Comparison of ENCODE assay signal across 1 cellular context in the genomic region with DNA sequence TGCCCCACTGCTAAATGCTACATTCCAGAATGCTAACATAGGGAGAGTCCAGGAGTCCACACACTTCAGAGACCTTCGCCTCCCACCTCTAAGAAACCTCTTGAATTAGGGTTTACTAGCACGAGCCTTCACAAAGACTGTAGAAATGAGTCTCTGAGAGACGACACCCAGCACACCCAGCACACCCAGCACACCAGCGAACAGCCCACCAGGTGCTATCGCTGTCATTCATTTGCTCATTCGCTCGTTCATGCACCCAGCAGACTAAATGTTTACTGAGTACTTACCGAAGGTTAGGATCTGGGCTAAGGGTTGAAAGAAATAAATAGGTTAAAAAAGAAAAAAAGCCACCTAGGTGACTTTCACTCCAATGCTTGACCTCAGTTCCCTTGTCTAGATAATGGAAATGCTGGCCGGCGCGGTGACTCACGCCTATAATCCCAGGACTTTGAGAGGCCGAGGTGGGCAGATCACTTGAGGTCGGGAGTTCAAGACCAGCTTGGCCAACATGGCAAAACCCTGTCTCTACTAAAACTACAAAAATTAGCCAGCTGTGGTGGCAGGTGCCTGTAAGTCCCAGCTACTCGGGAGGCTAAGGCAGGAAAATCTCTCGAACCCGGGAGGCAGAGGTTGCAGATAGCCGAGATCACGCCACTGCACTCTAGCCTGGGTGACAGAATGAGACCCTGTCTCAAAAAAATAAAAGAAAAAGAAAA.
TF ChIP-seq lines count a peak whose summit lies in the region.

No MANE protein-coding gene starts in this region.

TF ChIP-seq in HepG2, 621 proteins besides CTCF, POLR2A, EP300 and RAD21 (continued from another document and continues in another):
- no peak for TF ChIP-seq SIN3A (IDR thresholded peaks at IDR 0.05; ENCODE audit: borderline replicate concordance, low read depth, low read length)
- TF ChIP-seq, protein P1, sequence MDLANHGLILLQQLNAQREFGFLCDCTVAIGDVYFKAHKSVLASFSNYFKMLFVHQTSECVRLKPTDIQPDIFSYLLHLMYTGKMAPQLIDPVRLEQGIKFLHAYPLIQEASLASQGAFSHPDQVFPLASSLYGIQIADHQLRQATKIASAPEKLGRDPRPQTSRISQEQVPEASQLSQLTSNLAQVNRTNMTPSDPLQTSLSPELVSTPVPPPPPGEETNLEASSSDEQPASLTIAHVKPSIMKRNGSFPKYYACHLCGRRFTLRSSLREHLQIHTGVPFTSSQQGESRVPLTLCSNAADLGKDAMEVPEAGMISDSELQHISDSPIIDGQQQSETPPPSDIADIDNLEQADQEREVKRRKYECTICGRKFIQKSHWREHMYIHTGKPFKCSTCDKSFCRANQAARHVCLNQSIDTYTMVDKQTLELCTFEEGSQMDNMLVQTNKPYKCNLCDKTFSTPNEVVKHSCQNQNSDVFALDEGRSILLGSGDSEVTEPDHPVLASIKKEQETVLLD (CRISPR knock-in tag; IDR thresholded peaks at IDR 0.05; ENCODE audit: low read depth), result no peak
- no peak for TF ChIP-seq IRF2 (CRISPR knock-in tag; IDR thresholded peaks at IDR 0.05)
- no peak for TF ChIP-seq CENPT (CRISPR knock-in tag; IDR thresholded peaks at IDR 0.05; ENCODE audit: low read depth)
- TF ChIP-seq GABPA (IDR thresholded peaks at IDR 0.05; ENCODE audit: low read depth, low read length), result no peak
- peak; percentile 49; the same call in 1 of the 2 replicates for TF ChIP-seq GABPA (CRISPR knock-in tag; IDR thresholded peaks at IDR 0.05; ENCODE audit: low read depth)
- TF ChIP-seq ZNF17 (CRISPR knock-in tag; IDR thresholded peaks at IDR 0.05), result no peak
- TF ChIP-seq CBX5 (CRISPR knock-in tag; IDR thresholded peaks at IDR 0.05; ENCODE audit: borderline replicate concordance), result no peak
- TF ChIP-seq SP2 (CRISPR knock-in tag; IDR thresholded peaks at IDR 0.05), result no peak
- no peak for TF ChIP-seq ZNF572 (CRISPR knock-in tag; IDR thresholded peaks at IDR 0.05)
- TF ChIP-seq ZNF614 (CRISPR knock-in tag; IDR thresholded peaks at IDR 0.05; ENCODE audit: borderline replicate concordance), result 0 out of 2 replicates have a peak, but pooled peaks have one; percentile 25
- TF ChIP-seq ZNF772 (CRISPR knock-in tag; IDR thresholded peaks at IDR 0.05), result peak; percentile 56; the same call in 1 of the 2 replicates
- no peak for TF ChIP-seq JARID2 (CRISPR knock-in tag; IDR thresholded peaks at IDR 0.05; ENCODE audit: insufficient replicate concordance)
- TF ChIP-seq, protein P2, sequence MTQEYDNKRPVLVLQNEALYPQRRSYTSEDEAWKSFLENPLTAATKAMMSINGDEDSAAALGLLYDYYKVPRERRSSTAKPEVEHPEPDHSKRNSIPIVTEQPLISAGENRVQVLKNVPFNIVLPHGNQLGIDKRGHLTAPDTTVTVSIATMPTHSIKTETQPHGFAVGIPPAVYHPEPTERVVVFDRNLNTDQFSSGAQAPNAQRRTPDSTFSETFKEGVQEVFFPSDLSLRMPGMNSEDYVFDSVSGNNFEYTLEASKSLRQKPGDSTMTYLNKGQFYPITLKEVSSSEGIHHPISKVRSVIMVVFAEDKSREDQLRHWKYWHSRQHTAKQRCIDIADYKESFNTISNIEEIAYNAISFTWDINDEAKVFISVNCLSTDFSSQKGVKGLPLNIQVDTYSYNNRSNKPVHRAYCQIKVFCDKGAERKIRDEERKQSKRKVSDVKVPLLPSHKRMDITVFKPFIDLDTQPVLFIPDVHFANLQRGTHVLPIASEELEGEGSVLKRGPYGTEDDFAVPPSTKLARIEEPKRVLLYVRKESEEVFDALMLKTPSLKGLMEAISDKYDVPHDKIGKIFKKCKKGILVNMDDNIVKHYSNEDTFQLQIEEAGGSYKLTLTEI (CRISPR knock-in tag; conservative IDR thresholded peaks at IDR 0.05), result no peak
- TF ChIP-seq, protein P3, sequence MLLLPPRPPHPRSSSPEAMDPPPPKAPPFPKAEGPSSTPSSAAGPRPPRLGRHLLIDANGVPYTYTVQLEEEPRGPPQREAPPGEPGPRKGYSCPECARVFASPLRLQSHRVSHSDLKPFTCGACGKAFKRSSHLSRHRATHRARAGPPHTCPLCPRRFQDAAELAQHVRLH (CRISPR knock-in tag; IDR thresholded peaks at IDR 0.05; ENCODE audit: borderline replicate concordance, low read depth), result no peak
- peak; percentile 38; the same call in 1 of the 2 replicates for TF ChIP-seq ZNF788 (CRISPR knock-in tag; IDR thresholded peaks at IDR 0.05; ENCODE audit: borderline replicate concordance)
- no peak for TF ChIP-seq HES4 (CRISPR knock-in tag; IDR thresholded peaks at IDR 0.05; ENCODE audit: borderline replicate concordance)
- TF ChIP-seq ZNF264 (CRISPR knock-in tag; IDR thresholded peaks at IDR 0.05), result no peak
- TF ChIP-seq, protein P4, sequence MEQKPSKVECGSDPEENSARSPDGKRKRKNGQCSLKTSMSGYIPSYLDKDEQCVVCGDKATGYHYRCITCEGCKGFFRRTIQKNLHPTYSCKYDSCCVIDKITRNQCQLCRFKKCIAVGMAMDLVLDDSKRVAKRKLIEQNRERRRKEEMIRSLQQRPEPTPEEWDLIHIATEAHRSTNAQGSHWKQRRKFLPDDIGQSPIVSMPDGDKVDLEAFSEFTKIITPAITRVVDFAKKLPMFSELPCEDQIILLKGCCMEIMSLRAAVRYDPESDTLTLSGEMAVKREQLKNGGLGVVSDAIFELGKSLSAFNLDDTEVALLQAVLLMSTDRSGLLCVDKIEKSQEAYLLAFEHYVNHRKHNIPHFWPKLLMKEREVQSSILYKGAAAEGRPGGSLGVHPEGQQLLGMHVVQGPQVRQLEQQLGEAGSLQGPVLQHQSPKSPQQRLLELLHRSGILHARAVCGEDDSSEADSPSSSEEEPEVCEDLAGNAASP (CRISPR knock-in tag; IDR thresholded peaks at IDR 0.05; ENCODE audit: borderline replicate concordance), result peak; percentile 53; the same call in 1 of the 2 replicates
- TF ChIP-seq, protein P5, sequence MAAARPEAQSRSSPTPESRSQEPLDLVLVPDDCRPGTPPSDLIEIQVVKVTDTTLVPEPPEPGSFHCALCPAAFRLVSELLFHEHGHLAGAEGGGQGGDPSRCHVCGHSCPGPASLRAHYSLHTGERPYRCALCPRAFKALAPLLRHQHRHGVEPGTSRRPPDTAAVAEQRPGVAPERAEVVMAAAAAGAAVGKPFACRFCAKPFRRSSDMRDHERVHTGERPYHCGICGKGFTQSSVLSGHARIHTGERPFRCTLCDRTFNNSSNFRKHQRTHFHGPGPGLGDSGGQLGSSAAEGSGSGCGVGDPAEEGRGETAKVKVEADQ (CRISPR knock-in tag; IDR thresholded peaks at IDR 0.05; ENCODE audit: borderline replicate concordance), result peak; percentile 93
- TF ChIP-seq, protein P6, sequence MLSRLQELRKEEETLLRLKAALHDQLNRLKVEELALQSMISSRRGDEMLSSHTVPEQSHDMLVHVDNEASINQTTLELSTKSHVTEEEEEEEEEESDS (CRISPR knock-in tag; IDR thresholded peaks at IDR 0.05; ENCODE audit: borderline replicate concordance), result no peak
- TF ChIP-seq, protein P7, sequence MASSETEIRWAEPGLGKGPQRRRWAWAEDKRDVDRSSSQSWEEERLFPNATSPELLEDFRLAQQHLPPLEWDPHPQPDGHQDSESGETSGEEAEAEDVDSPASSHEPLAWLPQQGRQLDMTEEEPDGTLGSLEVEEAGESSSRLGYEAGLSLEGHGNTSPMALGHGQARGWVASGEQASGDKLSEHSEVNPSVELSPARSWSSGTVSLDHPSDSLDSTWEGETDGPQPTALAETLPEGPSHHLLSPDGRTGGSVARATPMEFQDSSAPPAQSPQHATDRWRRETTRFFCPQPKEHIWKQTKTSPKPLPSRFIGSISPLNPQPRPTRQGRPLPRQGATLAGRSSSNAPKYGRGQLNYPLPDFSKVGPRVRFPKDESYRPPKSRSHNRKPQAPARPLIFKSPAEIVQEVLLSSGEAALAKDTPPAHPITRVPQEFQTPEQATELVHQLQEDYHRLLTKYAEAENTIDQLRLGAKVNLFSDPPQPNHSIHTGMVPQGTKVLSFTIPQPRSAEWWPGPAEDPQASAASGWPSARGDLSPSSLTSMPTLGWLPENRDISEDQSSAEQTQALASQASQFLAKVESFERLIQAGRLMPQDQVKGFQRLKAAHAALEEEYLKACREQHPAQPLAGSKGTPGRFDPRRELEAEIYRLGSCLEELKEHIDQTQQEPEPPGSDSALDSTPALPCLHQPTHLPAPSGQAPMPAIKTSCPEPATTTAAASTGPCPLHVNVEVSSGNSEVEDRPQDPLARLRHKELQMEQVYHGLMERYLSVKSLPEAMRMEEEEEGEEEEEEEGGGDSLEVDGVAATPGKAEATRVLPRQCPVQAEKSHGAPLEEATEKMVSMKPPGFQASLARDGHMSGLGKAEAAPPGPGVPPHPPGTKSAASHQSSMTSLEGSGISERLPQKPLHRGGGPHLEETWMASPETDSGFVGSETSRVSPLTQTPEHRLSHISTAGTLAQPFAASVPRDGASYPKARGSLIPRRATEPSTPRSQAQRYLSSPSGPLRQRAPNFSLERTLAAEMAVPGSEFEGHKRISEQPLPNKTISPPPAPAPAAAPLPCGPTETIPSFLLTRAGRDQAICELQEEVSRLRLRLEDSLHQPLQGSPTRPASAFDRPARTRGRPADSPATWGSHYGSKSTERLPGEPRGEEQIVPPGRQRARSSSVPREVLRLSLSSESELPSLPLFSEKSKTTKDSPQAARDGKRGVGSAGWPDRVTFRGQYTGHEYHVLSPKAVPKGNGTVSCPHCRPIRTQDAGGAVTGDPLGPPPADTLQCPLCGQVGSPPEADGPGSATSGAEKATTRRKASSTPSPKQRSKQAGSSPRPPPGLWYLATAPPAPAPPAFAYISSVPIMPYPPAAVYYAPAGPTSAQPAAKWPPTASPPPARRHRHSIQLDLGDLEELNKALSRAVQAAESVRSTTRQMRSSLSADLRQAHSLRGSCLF (CRISPR knock-in tag; IDR thresholded peaks at IDR 0.05; ENCODE audit: borderline replicate concordance), result no peak
- TF ChIP-seq ZNF569 (CRISPR knock-in tag; IDR thresholded peaks at IDR 0.05; ENCODE audit: borderline replicate concordance), result no peak
- no peak for TF ChIP-seq TCF7L2 (IDR thresholded peaks at IDR 0.05; ENCODE audit: low read depth, low read length)
- no peak for TF ChIP-seq SMC3 (IDR thresholded peaks at IDR 0.05; ENCODE audit: low read length)
- TF ChIP-seq FOXA3 (CRISPR knock-in tag; IDR thresholded peaks at IDR 0.05), result 0 out of 2 replicates have a peak, but pooled peaks have one; percentile 14
- TF ChIP-seq, protein P8, sequence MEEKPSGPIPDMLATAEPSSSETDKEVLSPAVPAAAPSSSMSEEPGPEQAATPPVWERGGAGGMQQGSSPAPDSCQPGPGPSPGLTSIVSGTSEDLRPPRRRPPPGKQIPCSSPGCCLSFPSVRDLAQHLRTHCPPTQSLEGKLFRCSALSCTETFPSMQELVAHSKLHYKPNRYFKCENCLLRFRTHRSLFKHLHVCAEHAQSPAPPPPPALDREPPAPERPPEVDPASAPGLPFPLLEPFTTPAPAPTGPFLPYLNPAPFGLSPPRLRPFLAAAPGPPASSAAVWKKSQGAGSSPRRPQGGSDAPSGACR (CRISPR knock-in tag; IDR thresholded peaks at IDR 0.05), result 0 out of 2 replicates have a peak, but pooled peaks have one; percentile 19
- no peak for TF ChIP-seq FOXK1 (CRISPR knock-in tag; IDR thresholded peaks at IDR 0.05; ENCODE audit: borderline replicate concordance, low read depth)
- no peak for TF ChIP-seq NCOA1 (CRISPR knock-in tag; IDR thresholded peaks at IDR 0.05)
- no peak for TF ChIP-seq SOX13 (IDR thresholded peaks at IDR 0.05)
- no peak; a peak in 1 of 4 replicates for TF ChIP-seq SOX13 (CRISPR knock-in tag; conservative IDR thresholded peaks at IDR 0.05 in 1 of 2, IDR thresholded peaks at IDR 0.05 in 1 of 2)
- no peak for TF ChIP-seq NFE2L1 (CRISPR knock-in tag; IDR thresholded peaks at IDR 0.05; ENCODE audit: borderline replicate concordance)
- no peak for TF ChIP-seq ZNF792 (CRISPR knock-in tag; IDR thresholded peaks at IDR 0.05)
- TF ChIP-seq CC2D1A (CRISPR knock-in tag; IDR thresholded peaks at IDR 0.05), result no peak
- no peak for TF ChIP-seq ZNF446 (CRISPR knock-in tag; IDR thresholded peaks at IDR 0.05)
- TF ChIP-seq, protein P9, sequence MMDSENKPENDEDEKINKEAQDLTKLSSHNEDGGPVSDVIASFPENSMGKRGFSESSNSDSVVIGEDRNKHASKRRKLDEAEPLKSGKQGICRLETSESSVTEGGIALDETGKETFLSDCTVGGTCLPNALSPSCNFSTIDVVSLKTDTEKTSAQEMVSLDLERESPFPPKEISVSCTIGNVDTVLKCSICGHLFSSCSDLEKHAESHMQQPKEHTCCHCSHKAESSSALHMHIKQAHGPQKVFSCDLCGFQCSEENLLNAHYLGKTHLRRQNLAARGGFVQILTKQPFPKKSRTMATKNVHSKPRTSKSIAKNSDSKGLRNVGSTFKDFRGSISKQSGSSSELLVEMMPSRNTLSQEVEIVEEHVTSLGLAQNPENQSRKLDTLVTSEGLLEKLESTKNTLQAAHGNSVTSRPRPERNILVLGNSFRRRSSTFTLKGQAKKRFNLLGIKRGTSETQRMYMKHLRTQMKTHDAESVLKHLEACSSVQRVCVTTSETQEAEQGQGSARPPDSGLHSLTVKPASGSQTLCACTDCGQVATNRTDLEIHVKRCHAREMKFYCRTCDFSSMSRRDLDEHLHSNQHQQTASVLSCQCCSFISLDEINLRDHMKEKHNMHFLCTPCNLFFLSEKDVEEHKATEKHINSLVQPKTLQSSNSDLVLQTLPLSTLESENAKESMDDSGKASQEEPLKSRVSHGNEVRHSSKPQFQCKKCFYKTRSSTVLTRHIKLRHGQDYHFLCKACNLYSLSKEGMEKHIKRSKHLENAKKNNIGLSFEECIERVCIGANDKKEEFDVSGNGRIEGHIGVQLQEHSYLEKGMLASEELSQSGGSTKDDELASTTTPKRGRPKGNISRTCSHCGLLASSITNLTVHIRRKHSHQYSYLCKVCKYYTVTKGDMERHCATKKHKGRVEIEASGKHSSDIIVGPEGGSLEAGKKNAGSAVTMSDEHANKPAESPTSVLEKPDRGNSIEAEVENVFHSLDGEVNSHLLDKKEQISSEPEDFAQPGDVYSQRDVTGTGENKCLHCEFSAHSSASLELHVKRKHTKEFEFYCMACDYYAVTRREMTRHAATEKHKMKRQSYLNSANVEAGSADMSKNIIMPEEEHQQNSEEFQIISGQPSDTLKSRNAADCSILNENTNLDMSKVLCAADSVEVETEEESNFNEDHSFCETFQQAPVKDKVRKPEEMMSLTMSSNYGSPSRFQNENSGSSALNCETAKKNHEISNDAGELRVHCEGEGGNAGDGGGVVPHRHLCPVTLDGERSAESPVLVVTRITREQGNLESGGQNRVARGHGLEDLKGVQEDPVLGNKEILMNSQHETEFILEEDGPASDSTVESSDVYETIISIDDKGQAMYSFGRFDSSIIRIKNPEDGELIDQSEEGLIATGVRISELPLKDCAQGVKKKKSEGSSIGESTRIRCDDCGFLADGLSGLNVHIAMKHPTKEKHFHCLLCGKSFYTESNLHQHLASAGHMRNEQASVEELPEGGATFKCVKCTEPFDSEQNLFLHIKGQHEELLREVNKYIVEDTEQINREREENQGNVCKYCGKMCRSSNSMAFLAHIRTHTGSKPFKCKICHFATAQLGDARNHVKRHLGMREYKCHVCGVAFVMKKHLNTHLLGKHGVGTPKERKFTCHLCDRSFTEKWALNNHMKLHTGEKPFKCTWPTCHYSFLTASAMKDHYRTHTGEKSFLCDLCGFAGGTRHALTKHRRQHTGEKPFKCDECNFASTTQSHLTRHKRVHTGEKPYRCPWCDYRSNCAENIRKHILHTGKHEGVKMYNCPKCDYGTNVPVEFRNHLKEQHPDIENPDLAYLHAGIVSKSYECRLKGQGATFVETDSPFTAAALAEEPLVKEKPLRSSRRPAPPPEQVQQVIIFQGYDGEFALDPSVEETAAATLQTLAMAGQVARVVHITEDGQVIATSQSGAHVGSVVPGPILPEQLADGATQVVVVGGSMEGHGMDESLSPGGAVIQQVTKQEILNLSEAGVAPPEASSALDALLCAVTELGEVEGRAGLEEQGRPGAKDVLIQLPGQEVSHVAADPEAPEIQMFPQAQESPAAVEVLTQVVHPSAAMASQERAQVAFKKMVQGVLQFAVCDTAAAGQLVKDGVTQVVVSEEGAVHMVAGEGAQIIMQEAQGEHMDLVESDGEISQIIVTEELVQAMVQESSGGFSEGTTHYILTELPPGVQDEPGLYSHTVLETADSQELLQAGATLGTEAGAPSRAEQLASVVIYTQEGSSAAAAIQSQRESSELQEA (CRISPR knock-in tag; IDR thresholded peaks at IDR 0.05; ENCODE audit: not compliant biosample characterization), result no peak
- no peak for TF ChIP-seq GLI4 (CRISPR knock-in tag; IDR thresholded peaks at IDR 0.05; ENCODE audit: borderline replicate concordance)
